8 cellular contexts compared by ENCODE assay signal in the genomic region with DNA sequence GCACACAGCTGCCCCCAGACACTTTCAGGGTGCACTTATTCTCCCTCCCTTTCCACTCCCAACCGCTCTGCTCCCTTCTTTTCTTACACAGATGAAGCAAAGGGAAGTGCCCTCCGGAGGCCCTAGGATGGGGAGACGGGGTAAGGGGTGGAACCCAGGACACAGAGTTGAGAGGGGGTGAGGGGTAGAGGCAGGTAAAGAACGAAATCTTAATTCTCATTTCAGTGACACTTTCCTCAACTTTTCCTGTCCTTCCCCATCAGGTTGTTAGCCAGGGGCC. TPM values are rescaled to one million over a fixed set of nuclear protein-coding genes. Genes with fewer than 3 reads are reported as not detected.
DNase-seq lines count a peak whose midpoint lies in the region; ATAC-seq and TF ChIP-seq lines count a peak whose summit lies in the region.

No MANE protein-coding gene starts in this region.

- no peak for TF ChIP-seq CTCF in fibroblast of the aortic adventitia (IDR thresholded peaks at IDR 0.05; ENCODE audit: insufficient read depth, low read length)
- TF ChIP-seq CTCF in osteocyte (IDR thresholded peaks at IDR 0.05) = no peak

- no peaks in the 10 kb centered on the region for H3K27me3 ChIP-seq in BLaER1
- H3K27me3 ChIP-seq in SJSA1 (replicated peaks) = no peaks in the 10 kb centered on the region

- H3K4me1 Mint-ChIP-seq in osteocyte (ENCODE audit: unreplicated experiment) = peaks cover 50% of the 10 kb centered on the region

- peak overlapping the region; percentile 91 for H3K4me2 ChIP-seq in BLaER1

- H3K9me3 Mint-ChIP-seq in osteocyte (ENCODE audit: unreplicated experiment) = no peaks in the 10 kb centered on the region

- H3K9me3 ChIP-seq in BLaER1 (no peaks in the 10 kb centered on the region), SJSA1 (replicated peaks) (no peaks in the 10 kb centered on the region)

- H3K27ac Mint-ChIP-seq in osteocyte (ENCODE audit: unreplicated experiment) = peak overlapping the region; percentile 97

- no peak for ATAC-seq in HG02852 (IDR thresholded peaks at IDR 0.05; ENCODE audit: unreplicated experiment)

- H3K36me3 ChIP-seq in BLaER1 (peaks cover 25% of the 10 kb centered on the region), SJSA1 (peaks cover 44% of the 10 kb centered on the region)

- H3K4me1 ChIP-seq in BLaER1 = peaks cover 86% of the 10 kb centered on the region
- peaks cover 63% of the 10 kb centered on the region for H3K4me1 ChIP-seq in SJSA1 (replicated peaks)

- peaks cover 19% of the 10 kb centered on the region for H3K36me3 Mint-ChIP-seq in osteocyte (ENCODE audit: unreplicated experiment)

- peak overlapping the region; percentile 93 for H3K27ac ChIP-seq in BLaER1
- peak overlapping the region; percentile 74 for H3K27ac ChIP-seq in SJSA1

- no peaks in the 10 kb centered on the region for H3K27me3 Mint-ChIP-seq in osteocyte (ENCODE audit: unreplicated experiment)

- H4K20me1 ChIP-seq in BLaER1 = peaks cover 25% of the 10 kb centered on the region

- H3K4me3 ChIP-seq in BLaER1 (peak overlapping the region; percentile 36), SJSA1 (no peak overlapping the region), fibroblast of the aortic adventitia (ENCODE audit: low read depth, low read length) (peak overlapping the region; percentile 56)

- peak overlapping the region; percentile 73 for H3K4me3 Mint-ChIP-seq in osteocyte (ENCODE audit: unreplicated experiment)

- DNase-seq in SJSA1 (ENCODE audit: low read depth in 1 of 2, low spot score in 2 of 2) = peak in 1 of 2 experiments; percentile 27
- DNase-seq in fibroblast of the aortic adventitia (ENCODE audit: low read depth) = no peak
- DNase-seq in osteocyte (ENCODE audit: extremely low spot score, unreplicated experiment) = no peak
- DNase-seq in DMS153 (lab: John Stamatoyannopoulos, UW) = no peak
- DNase-seq in NCI-H2227 (lab: John Stamatoyannopoulos, UW; ENCODE audit: unreplicated experiment) = no peak
- DNase-seq in SK-N-DZ (ENCODE audit: low spot score) = no peak

- peak overlapping the region; percentile 53; the same call in 1 of the 2 replicates for H3K9ac ChIP-seq in BLaER1

RNA-seq across cellular contexts. Expression of gene PLEKHO1, which starts 12.8 kb away (rescaled TPM):
- 76.2 and 90.1 TPM in 2 replicates for total RNA-seq in SJSA1 (2014; rRNA removed; shearing (Covaris generic))
- total RNA-seq in fibroblast of the aortic adventitia (ENCODE audit: low replicate concordance) (27.7 and 43.6 TPM in 2 replicates), osteocyte (50.1 and 52.2 TPM in 2 replicates)
- polyA plus RNA-seq in SK-N-DZ (2014; cell fraction: cytosol; rRNA removed) = 97.1 and 99.5 TPM in 2 replicates
- polyA plus RNA-seq in SK-N-DZ (2014; cell fraction: nucleus; rRNA removed) = 94.0 and 97.7 TPM in 2 replicates
